Comparison of ENCODE assay signal across 8 cellular contexts in the genomic region with DNA sequence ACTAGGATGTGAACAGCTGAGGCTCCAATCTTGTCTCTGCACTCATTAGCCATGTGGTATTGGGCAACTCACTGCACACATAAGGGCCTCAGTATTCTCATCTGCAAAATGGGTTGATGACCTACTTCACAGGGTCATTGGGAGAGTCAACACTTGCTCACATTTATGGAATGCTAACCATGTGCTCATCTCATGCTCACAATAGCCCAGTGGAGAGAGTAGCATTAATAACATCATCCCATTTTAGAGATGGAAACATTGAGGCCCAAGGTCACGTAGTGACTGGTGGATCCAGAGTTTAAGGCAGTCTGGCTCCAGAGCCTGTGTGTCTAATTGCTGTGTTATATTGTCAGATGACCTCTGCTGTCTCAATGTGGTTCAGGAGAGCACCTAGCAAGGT.
"Had no signal": no experiment of that assay in that cellular context is flagged by ENCODE, and none has a peak within 500 bp of the region (broad histone marks: within the 10 kb centered on the region; RNA-seq: fewer than 3 reads in every experiment).

No MANE protein-coding gene starts in this region.

- FAIRE-seq: G401.6, GM12878, GM12891, GM12892, GM18507, GM19239 had no signal

- DNase-seq: GDM1, GF-D8 had no signal

- ATAC-seq: GM12878 had no signal

- H3K4me3 ChIP-seq: GM12878 had no signal
